9 cellular contexts compared by ENCODE assay signal in the genomic region with DNA sequence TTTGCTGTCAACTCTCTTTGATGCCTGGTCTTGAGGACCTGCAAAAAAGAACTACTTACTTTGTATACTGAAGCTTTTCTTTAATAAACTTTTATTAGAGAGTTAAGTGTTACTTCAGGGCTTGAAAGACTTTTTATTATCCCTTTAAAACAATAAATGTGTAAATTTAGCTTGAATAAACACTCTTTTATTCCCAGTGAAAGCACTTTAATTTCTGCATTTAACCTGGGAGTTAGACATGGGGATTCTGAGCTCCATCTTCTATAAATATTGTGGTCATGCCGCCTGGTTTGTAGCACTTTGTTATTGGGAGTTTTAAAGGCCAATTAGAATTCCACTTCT. TPM values are rescaled to one million over a fixed set of nuclear protein-coding genes. Genes with fewer than 3 reads are reported as not detected.
DNase-seq lines count a peak whose midpoint lies in the region; ATAC-seq, FAIRE-seq and TF ChIP-seq lines count a peak whose summit lies in the region.
"Had no signal": no experiment of that assay in that cellular context is flagged by ENCODE, and none has a peak within 500 bp of the region (broad histone marks: within the 10 kb centered on the region; RNA-seq: fewer than 3 reads in every experiment).

No MANE protein-coding gene starts in this region.

- no peaks in the 10 kb centered on the region for H4K20me1 ChIP-seq in SK-N-SH (ENCODE audit: insufficient read depth)

- DNase-seq in SK-N-SH (no peak), esophagus muscularis mucosa (ENCODE audit: extremely low spot score) (no peak), gastrocnemius medialis (no peak), body of pancreas (no peak), frontal cortex (ENCODE audit: low spot score in 2 of 2) (no peak)
- DNase-seq in stimulated activated CD8-positive, alpha-beta memory T cell treated with anti-CD3 and anti-CD28 coated beads, Interleukin-4, amount 100 ng/mL, for 48 hours, result no peak
- DNase-seq: activated T-cell treated with anti-CD3 and anti-CD28 coated beads for 4 hours had no signal

- H3K4me1 ChIP-seq in SK-N-SH (ENCODE audit: control insufficient read depth in 1 of 2, insufficient read depth in 2 of 2, low read depth in 1 of 2, low read length in 1 of 2), result peaks cover 0 to 6% of the 10 kb centered on the region in 2 experiments; a peak in 1 of 4 replicates
- H3K4me1 ChIP-seq in HUES64 (ENCODE audit: insufficient read depth, low read length), result 0 out of 2 replicates have a peak, but pooled peaks cover 6% of the 10 kb centered on the region
- peaks cover 0 to 21% (median 17%) of the 10 kb centered on the region in 4 donors for H3K4me1 ChIP-seq in esophagus muscularis mucosa
- H3K4me1 ChIP-seq in gastrocnemius medialis, result peaks cover 0 to 7% of the 10 kb centered on the region in 2 donors
- peaks cover 17% of the 10 kb centered on the region for H3K4me1 ChIP-seq in body of pancreas

- H3K27me3 ChIP-seq in SK-N-SH (ENCODE audit: insufficient read depth) (peaks cover 17% of the 10 kb centered on the region; the same call in 1 of the 2 replicates), HUES64 (ENCODE audit: insufficient read depth, low read length) (peaks cover 31% of the 10 kb centered on the region), esophagus muscularis mucosa (peaks cover 0 to 68% (median 35%) of the 10 kb centered on the region in 4 donors), gastrocnemius medialis (no peaks in the 10 kb centered on the region), body of pancreas (no peaks in the 10 kb centered on the region)

- no peaks in the 10 kb centered on the region for H3F3A ChIP-seq in SK-N-SH (replicated peaks; ENCODE audit: insufficient read depth)

- FAIRE-seq in frontal cortex (lab: Jason Lieb, UNC), result no peak

- peak overlapping the region; percentile 56; the same call in 1 of the 2 replicates for H2AFZ ChIP-seq in SK-N-SH (ENCODE audit: low read depth)

- ATAC-seq in SK-N-SH treated with all-trans-retinoic acid at 6 μM for 48 hours (no peak), gastrocnemius medialis (no peak), body of pancreas (no peak)

- TF ChIP-seq POLR2A in esophagus muscularis mucosa (IDR thresholded peaks at IDR 0.05; ENCODE audit: low read depth) (no peak), gastrocnemius medialis (IDR thresholded peaks at IDR 0.05) (no peak), body of pancreas (IDR thresholded peaks at IDR 0.05) (no peak)

- H3K4me3 ChIP-seq in SK-N-SH (ENCODE audit: low read depth in 2 of 2, low read length in 1 of 2) (peak overlapping the region; percentile 62 to 67; a peak in 3 of 4 replicates), HUES64 (ENCODE audit: low read length) (peak overlapping the region; percentile 93), esophagus muscularis mucosa (peak overlapping the region; percentile 57 to 71 (median 59)), gastrocnemius medialis (peak overlapping the region in 2 of 4 donors; percentile 54 to 60), body of pancreas (no peak overlapping the region)

- POLR2A ChIA-PET in SK-N-SH (lab: Yijun Ruan, JAX), result interaction anchor here (0.6 to 2.5 kb wide), 5 partner anchors 8 to 110 kb away, joined by 3 to 16 read pairs (median 4); partner anchors contain the start of gene E2F6

- H3K27ac ChIP-seq in SK-N-SH (ENCODE audit: low read depth in 2 of 2, low read length in 1 of 2) (peak overlapping the region in 1 of 2 experiments; percentile 82; a peak in 2 of 4 replicates), HUES64 (ENCODE audit: low read depth, low read length) (no peak overlapping the region), esophagus muscularis mucosa (replicated peaks in 1 of 4) (no peak overlapping the region), gastrocnemius medialis (peak overlapping the region; percentile 49 to 78 (median 66)), body of pancreas (no peak overlapping the region)

- H3K9me3 ChIP-seq in SK-N-SH (no peaks in the 10 kb centered on the region), HUES64 (ENCODE audit: insufficient read depth, low read depth, low read length) (no peaks in the 10 kb centered on the region), esophagus muscularis mucosa (no peaks in the 10 kb centered on the region), gastrocnemius medialis (no peaks in the 10 kb centered on the region), body of pancreas (no peaks in the 10 kb centered on the region)

- intact Hi-C loops in esophagus muscularis mucosa (cut with DNase I) (no loop called here), gastrocnemius medialis (cut with DNase I; ENCODE audit: low total_unique reads) (no loop called here), body of pancreas (cut with DNase I) (no loop called here)

- H3K9me2 ChIP-seq in SK-N-SH, result no peaks in the 10 kb centered on the region

- in situ Hi-C loops in gastrocnemius medialis (cut with MboI; ENCODE audit: low sequenced_read_pairs in 4 of 4), result loop anchor here in 3 of 4 donors (25.0 kb wide), 2 partner anchors 204 to 304 kb away; no protein-coding TSS in a partner anchor

- TF ChIP-seq EP300 in SK-N-SH (IDR thresholded peaks at IDR 0.05; ENCODE audit: borderline replicate concordance in 1 of 2, low read depth in 1 of 2, low read length in 1 of 2), result no peak
- no peak for TF ChIP-seq EP300 in esophagus muscularis mucosa (IDR thresholded peaks at IDR 0.05)

- WGBS in SK-N-SH (ENCODE audit: low lambda C conversion rate), result 25% methylated on average over 1 of the region's 1 CpG
- 30% methylated on average over 1 of the region's 1 CpG for WGBS in HUES64
- 33% methylated on average over 1 of the region's 1 CpG for WGBS in esophagus muscularis mucosa
- WGBS in body of pancreas, 2 donors, result 73 to 83% methylated on average over 1 of the region's 1 CpG

- H3K9ac ChIP-seq in SK-N-SH (no peak overlapping the region), HUES64 (ENCODE audit: low read depth, low read length) (no peak overlapping the region)

- no peak for TF ChIP-seq RAD21 in SK-N-SH (IDR thresholded peaks at IDR 0.05; ENCODE audit: low read length)

- TF ChIP-seq CTCF in SK-N-SH (IDR thresholded peaks at IDR 0.05) (no peak), esophagus muscularis mucosa (IDR thresholded peaks at IDR 0.05) (no peak), gastrocnemius medialis (IDR thresholded peaks at IDR 0.05 in 4 of 5, conservative IDR thresholded peaks at IDR 0.05 in 1 of 5) (no peak), body of pancreas (IDR thresholded peaks at IDR 0.05) (no peak)

- no peaks in the 10 kb centered on the region for H3K79me2 ChIP-seq in SK-N-SH (ENCODE audit: insufficient read depth)

- H3K4me2 ChIP-seq in SK-N-SH, result peak overlapping the region; percentile 83

- H3K36me3 ChIP-seq in SK-N-SH (replicated peaks in 1 of 2; ENCODE audit: control insufficient read depth in 1 of 2, insufficient read depth in 2 of 2, low read length in 1 of 2) (no peaks in the 10 kb centered on the region), HUES64 (ENCODE audit: insufficient read depth, low read length) (no peaks in the 10 kb centered on the region), esophagus muscularis mucosa (no peaks in the 10 kb centered on the region), gastrocnemius medialis (no peaks in the 10 kb centered on the region), body of pancreas (replicated peaks in 1 of 2; ENCODE audit: insufficient read depth in 1 of 2, low read depth in 2 of 2) (no peaks in the 10 kb centered on the region)

- CTCF ChIA-PET in SK-N-SH (lab: Yijun Ruan, JAX), result interaction anchor here (0.7 to 13.2 kb wide), 14 partner anchors 8 to 351 kb away, joined by 3 to 708 read pairs (median 5); partner anchors contain the start of genes E2F6 and GREB1

TF ChIP-seq in SK-N-SH, 30 proteins besides CTCF, POLR2A, EP300 and RAD21:
- TF ChIP-seq ELF1 (IDR thresholded peaks at IDR 0.05) (no peak), FOSL2 (IDR thresholded peaks at IDR 0.05; ENCODE audit: borderline replicate concordance, low read depth) (no peak), EZH2phosphoT487 (IDR thresholded peaks at IDR 0.05; ENCODE audit: borderline replicate concordance, low read depth) (no peak)

TF ChIP-seq in SK-N-SH treated with all-trans-retinoic acid at 6 μM for 48 hours, 23 proteins besides CTCF, POLR2A, EP300 and RAD21:
- TF ChIP-seq ISL1 (CRISPR knock-in tag; IDR thresholded peaks at IDR 0.05) (no peak), ARNTL (CRISPR knock-in tag; IDR thresholded peaks at IDR 0.05; ENCODE audit: borderline replicate concordance, low read depth) (no peak), ZNF565 (CRISPR knock-in tag; conservative IDR thresholded peaks at IDR 0.05; ENCODE audit: low read depth) (no peak), ZFP30 (CRISPR knock-in tag; IDR thresholded peaks at IDR 0.05) (no peak), RARB (CRISPR knock-in tag; IDR thresholded peaks at IDR 0.05) (no peak)
- TF ChIP-seq, protein P1, sequence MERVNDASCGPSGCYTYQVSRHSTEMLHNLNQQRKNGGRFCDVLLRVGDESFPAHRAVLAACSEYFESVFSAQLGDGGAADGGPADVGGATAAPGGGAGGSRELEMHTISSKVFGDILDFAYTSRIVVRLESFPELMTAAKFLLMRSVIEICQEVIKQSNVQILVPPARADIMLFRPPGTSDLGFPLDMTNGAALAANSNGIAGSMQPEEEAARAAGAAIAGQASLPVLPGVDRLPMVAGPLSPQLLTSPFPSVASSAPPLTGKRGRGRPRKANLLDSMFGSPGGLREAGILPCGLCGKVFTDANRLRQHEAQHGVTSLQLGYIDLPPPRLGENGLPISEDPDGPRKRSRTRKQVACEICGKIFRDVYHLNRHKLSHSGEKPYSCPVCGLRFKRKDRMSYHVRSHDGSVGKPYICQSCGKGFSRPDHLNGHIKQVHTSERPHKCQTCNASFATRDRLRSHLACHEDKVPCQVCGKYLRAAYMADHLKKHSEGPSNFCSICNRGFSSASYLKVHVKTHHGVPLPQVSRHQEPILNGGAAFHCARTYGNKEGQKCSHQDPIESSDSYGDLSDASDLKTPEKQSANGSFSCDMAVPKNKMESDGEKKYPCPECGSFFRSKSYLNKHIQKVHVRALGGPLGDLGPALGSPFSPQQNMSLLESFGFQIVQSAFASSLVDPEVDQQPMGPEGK (CRISPR knock-in tag; IDR thresholded peaks at IDR 0.05; ENCODE audit: borderline replicate concordance), result no peak

RNA-seq across cellular contexts. Expression of gene E2F6, which starts 17.8 kb away (rescaled TPM):
- 15.3 and 19.7 TPM in 2 replicates for polyA plus RNA-seq in SK-N-SH (2012; rRNA removed)
- 18.9 and 19.2 TPM in 2 replicates for polyA plus RNA-seq in SK-N-SH (2012; cell fraction: cytosol; rRNA removed)
- 28.1 and 36.0 TPM in 2 replicates for polyA plus RNA-seq in SK-N-SH (2012; cell fraction: nucleus; rRNA removed)
- polyA plus RNA-seq in HUES64 (2013, experiment 1 of 2), result 22.5 TPM
- polyA plus RNA-seq in HUES64 (2013, experiment 2 of 2), result 21.7 TPM
- total RNA-seq in esophagus muscularis mucosa (10 to 100 TPM; 10.9 to 18.0 (median 17.0) TPM), gastrocnemius medialis (10 to 100 TPM; 29.4 to 46.1 (median 36.2) TPM), body of pancreas (10 to 100 TPM in 1 of 2 donors, 1 to 10 TPM in 1; 9.2 to 13.2 TPM), frontal cortex (12.2 TPM)

RNA-seq across cellular contexts. Expression of gene GREB1, which starts 50.1 kb away (rescaled TPM):
- 2.7 and 2.9 TPM in 2 replicates for polyA plus RNA-seq in SK-N-SH (2012; rRNA removed)
- 2.2 and 3.6 TPM in 2 replicates for polyA plus RNA-seq in SK-N-SH (2012; cell fraction: cytosol; rRNA removed)
- polyA plus RNA-seq in SK-N-SH (2012; cell fraction: nucleus; rRNA removed), result 5.0 and 7.1 TPM in 2 replicates
- polyA plus RNA-seq in HUES64 (2013, experiment 1 of 2), result 12.2 TPM
- 16.7 TPM for polyA plus RNA-seq in HUES64 (2013, experiment 2 of 2)
- total RNA-seq in esophagus muscularis mucosa, result 10 to 100 TPM in 1 of 4 donors, 1 to 10 TPM in 3; 3.7 to 11.0 (median 7.7) TPM
- 1 to 10 TPM; 1.7 to 9.3 (median 2.6) TPM for total RNA-seq in gastrocnemius medialis
- 10 to 100 TPM; 10.4 to 19.8 TPM for total RNA-seq in body of pancreas
- 3.7 TPM for total RNA-seq in frontal cortex

Comparison
In these comparisons a context has a peak if more than half of its experiments do, and no peak if none do; other contexts are left out.
1. H3K27ac ChIP-seq: peak in gastrocnemius medialis (4 of 4); none in HUES64 (single experiment), esophagus muscularis mucosa (0 of 4) and body of pancreas (0 of 4).
2. H3K4me3 ChIP-seq: peak in SK-N-SH (2 of 2), HUES64 (single experiment) and esophagus muscularis mucosa (4 of 4); none in body of pancreas (0 of 2).